ENCODE assay signal across 20 cellular contexts in the genomic region with DNA sequence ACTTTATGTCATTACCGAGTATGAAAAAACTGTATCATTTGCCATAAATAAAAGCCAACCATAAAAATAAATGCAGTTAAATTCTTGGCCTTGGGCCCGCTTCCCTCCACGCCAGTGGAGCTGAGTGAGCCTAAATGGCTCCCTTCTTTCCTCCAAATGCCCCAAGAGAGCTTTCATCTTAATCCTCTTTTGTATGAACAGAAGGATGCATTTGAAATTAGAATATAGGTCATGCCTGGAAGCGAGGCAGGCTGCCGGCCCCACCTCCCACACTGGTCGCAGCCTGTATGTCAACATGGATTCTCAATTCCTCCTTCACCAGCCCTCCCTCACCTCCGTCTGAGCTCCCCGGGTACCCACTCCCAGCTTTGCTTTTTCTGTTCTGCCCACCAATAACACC.
A peak's percentile ranks its signal among the peaks of the same experiment; 100 is the strongest.
DNase-seq lines count a peak whose midpoint lies in the region; FAIRE-seq and TF ChIP-seq lines count a peak whose summit lies in the region.
"Had no signal": no experiment of that assay in that cellular context is flagged by ENCODE, and none has a peak within 500 bp of the region (broad histone marks: within the 10 kb centered on the region; RNA-seq: fewer than 3 reads in every experiment).

No MANE protein-coding gene starts in this region.

- no peak overlapping the region for H3K27ac ChIP-seq in caudate nucleus (ENCODE audit: low read depth, low read length)
- H3K27ac ChIP-seq: 22Rv1, BLaER1, HL-60 had no signal

- H3K27me3 Mint-ChIP-seq in glutamatergic neuron (ENCODE audit: unreplicated experiment), result peaks cover 3% of the 10 kb centered on the region

- peaks cover 27% of the 10 kb centered on the region for H3K9me3 Mint-ChIP-seq in glutamatergic neuron (ENCODE audit: unreplicated experiment)

- peaks cover 10% of the 10 kb centered on the region for H3K36me3 Mint-ChIP-seq in glutamatergic neuron (ENCODE audit: unreplicated experiment)
- H3K36me3 Mint-ChIP-seq: CD8-positive, alpha-beta memory T cell had no signal

- peak; percentile 14 for DNase-seq in NCI-H1092 treated with DMSO at 0.1 percent for 48 hours (lab: John Stamatoyannopoulos, UW)
- DNase-seq in NCI-H1092 (lab: John Stamatoyannopoulos, UW), result no peak
- DNase-seq in D721Med (ENCODE audit: insufficient read length, low spot score), result peak; percentile 53
- DNase-seq in NCI-H524 treated with DMSO at 0.1 percent for 48 hours (lab: John Stamatoyannopoulos, UW), result peak; percentile 65
- no peak for DNase-seq in glutamatergic neuron
- DNase-seq in HK-2 (ENCODE audit: unreplicated experiment), result no peak
- DNase-seq in caudate nucleus (lab: John Stamatoyannopoulos, UW), result no peak
- no peak for DNase-seq in nucleus accumbens (lab: John Stamatoyannopoulos, UW)
- DNase-seq: AML-193; Caco-2; CD8-positive, alpha-beta memory T cell; DMS 273 treated with DMSO at 0.1 percent for 48 hours; EL; GOT3; H9 had no signal

- no peak for TF ChIP-seq CTCF in D721Med (IDR thresholded peaks at IDR 0.05; ENCODE audit: insufficient read depth, missing control alignments)
- no peak for TF ChIP-seq CTCF in glutamatergic neuron (IDR thresholded peaks at IDR 0.05; ENCODE audit: partially characterized antibody, unreplicated experiment)

- peak; percentile 56 for FAIRE-seq in D721Med (lab: Jason Lieb, UNC)
- FAIRE-seq: G401.6, GM12891 had no signal

- H3K27ac Mint-ChIP-seq in glutamatergic neuron (ENCODE audit: unreplicated experiment), result peak overlapping the region; percentile 82
- H3K27ac Mint-ChIP-seq: CD8-positive, alpha-beta memory T cell; H9 had no signal

- peaks cover 28% of the 10 kb centered on the region for H3K4me1 Mint-ChIP-seq in glutamatergic neuron (ENCODE audit: low read depth, unreplicated experiment)
- H3K4me1 Mint-ChIP-seq: CD8-positive, alpha-beta memory T cell had no signal

- peak overlapping the region; percentile 38 for H3K4me3 Mint-ChIP-seq in glutamatergic neuron (ENCODE audit: unreplicated experiment)
- H3K4me3 Mint-ChIP-seq: CD8-positive, alpha-beta memory T cell; H9 had no signal

Comparison
In these comparisons a context has a peak if more than half of its experiments do, and no peak if none do; other contexts are left out.
1. DNase-seq: peak in NCI-H1092 treated with DMSO at 0.1 percent for 48 hours (single experiment), D721Med (single experiment) and NCI-H524 treated with DMSO at 0.1 percent for 48 hours (single experiment); none in NCI-H1092 (single experiment), glutamatergic neuron (single experiment), HK-2 (single experiment), caudate nucleus (0 of 61) and nucleus accumbens (0 of 56).